1 cellular context compared by ENCODE assay signal in the genomic region with DNA sequence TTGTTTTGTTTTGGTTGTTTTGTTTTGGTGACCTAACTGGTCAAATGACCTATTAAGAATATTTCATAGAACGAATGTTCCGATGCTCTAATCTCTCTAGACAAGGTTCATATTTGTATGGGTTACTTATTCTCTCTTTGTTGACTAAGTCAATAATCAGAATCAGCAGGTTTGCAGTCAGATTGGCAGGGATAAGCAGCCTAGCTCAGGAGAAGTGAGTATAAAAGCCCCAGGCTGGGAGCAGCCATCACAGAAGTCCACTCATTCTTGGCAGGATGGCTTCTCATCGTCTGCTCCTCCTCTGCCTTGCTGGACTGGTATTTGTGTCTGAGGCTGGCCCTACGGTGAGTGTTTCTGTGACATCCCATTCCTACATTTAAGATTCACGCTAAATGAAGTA.
TF ChIP-seq lines count a peak whose summit lies in the region.

A gene (plus strand): TSS at position 250 of the 400 bp plus-strand sequence. CDS start 26 bp downstream, at position 276.

TF ChIP-seq in HepG2, 621 proteins besides CTCF, POLR2A, EP300 and RAD21 (continued from another document and continues in another):
- TF ChIP-seq, protein P1, sequence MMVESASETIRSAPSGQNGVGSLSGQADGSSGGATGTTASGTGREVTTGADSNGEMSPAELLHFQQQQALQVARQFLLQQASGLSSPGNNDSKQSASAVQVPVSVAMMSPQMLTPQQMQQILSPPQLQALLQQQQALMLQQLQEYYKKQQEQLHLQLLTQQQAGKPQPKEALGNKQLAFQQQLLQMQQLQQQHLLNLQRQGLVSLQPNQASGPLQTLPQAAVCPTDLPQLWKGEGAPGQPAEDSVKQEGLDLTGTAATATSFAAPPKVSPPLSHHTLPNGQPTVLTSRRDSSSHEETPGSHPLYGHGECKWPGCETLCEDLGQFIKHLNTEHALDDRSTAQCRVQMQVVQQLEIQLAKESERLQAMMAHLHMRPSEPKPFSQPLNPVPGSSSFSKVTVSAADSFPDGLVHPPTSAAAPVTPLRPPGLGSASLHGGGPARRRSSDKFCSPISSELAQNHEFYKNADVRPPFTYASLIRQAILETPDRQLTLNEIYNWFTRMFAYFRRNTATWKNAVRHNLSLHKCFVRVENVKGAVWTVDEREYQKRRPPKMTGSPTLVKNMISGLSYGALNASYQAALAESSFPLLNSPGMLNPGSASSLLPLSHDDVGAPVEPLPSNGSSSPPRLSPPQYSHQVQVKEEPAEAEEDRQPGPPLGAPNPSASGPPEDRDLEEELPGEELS (CRISPR knock-in tag; IDR thresholded peaks at IDR 0.05) = peak; percentile 92
- TF ChIP-seq ELF4 (CRISPR knock-in tag; IDR thresholded peaks at IDR 0.05; ENCODE audit: borderline replicate concordance) (no peak), ZNF225 (CRISPR knock-in tag; IDR thresholded peaks at IDR 0.05) (no peak), ZKSCAN8 (CRISPR knock-in tag; IDR thresholded peaks at IDR 0.05; ENCODE audit: borderline replicate concordance) (peak; percentile 52; the same call in 1 of the 2 replicates), ZNF644 (CRISPR knock-in tag; IDR thresholded peaks at IDR 0.05; ENCODE audit: low read depth) (peak; percentile 39; the same call in 1 of the 2 replicates), KDM6A (CRISPR knock-in tag; IDR thresholded peaks at IDR 0.05; ENCODE audit: low read depth) (no peak), ZNF83 (CRISPR knock-in tag; IDR thresholded peaks at IDR 0.05; ENCODE audit: borderline replicate concordance) (no peak), NFYB (CRISPR knock-in tag; IDR thresholded peaks at IDR 0.05) (no peak), ZNF251 (CRISPR knock-in tag; IDR thresholded peaks at IDR 0.05) (no peak), ZNF570 (CRISPR knock-in tag; IDR thresholded peaks at IDR 0.05; ENCODE audit: borderline replicate concordance) (no peak), CENPX (CRISPR knock-in tag; IDR thresholded peaks at IDR 0.05) (no peak), MTA1 (CRISPR knock-in tag; IDR thresholded peaks at IDR 0.05; ENCODE audit: borderline replicate concordance) (no peak), BHLHE40 (IDR thresholded peaks at IDR 0.05; ENCODE audit: low read length) (no peak), DR1 (CRISPR knock-in tag; IDR thresholded peaks at IDR 0.05) (peak; percentile 68; the same call in 1 of the 2 replicates), ZNF7 (CRISPR knock-in tag; IDR thresholded peaks at IDR 0.05) (no peak), RXRB (CRISPR knock-in tag; IDR thresholded peaks at IDR 0.05; ENCODE audit: borderline replicate concordance) (peak; percentile 73), ZNF253 (CRISPR knock-in tag; IDR thresholded peaks at IDR 0.05; ENCODE audit: borderline replicate concordance) (no peak), JDP2 (CRISPR knock-in tag; IDR thresholded peaks at IDR 0.05; ENCODE audit: borderline replicate concordance) (no peak), KDM3A (CRISPR knock-in tag; IDR thresholded peaks at IDR 0.05; ENCODE audit: low read depth) (0 out of 2 replicates have a peak, but pooled peaks have one; percentile 55), SMARCE1 (IDR thresholded peaks at IDR 0.05; ENCODE audit: borderline replicate concordance) (no peak), NFATC3 (CRISPR knock-in tag; IDR thresholded peaks at IDR 0.05) (no peak), PTBP1 (IDR thresholded peaks at IDR 0.05; ENCODE audit: low read depth, low read length, poor library complexity, severe bottlenecking) (no peak), FOXA3 (CRISPR knock-in tag; IDR thresholded peaks at IDR 0.05) (peak; percentile 94), HOXA5 (CRISPR knock-in tag; IDR thresholded peaks at IDR 0.05) (no peak), MIER3 (CRISPR knock-in tag; IDR thresholded peaks at IDR 0.05; ENCODE audit: borderline replicate concordance) (peak; percentile 55; the same call in 1 of the 2 replicates), ZNF460 (CRISPR knock-in tag; IDR thresholded peaks at IDR 0.05; ENCODE audit: borderline replicate concordance) (no peak), CBX1 (IDR thresholded peaks at IDR 0.05; ENCODE audit: low read depth) (no peak), ZNF496 (CRISPR knock-in tag; IDR thresholded peaks at IDR 0.05; ENCODE audit: insufficient replicate concordance) (no peak), ZNF782 (CRISPR knock-in tag; IDR thresholded peaks at IDR 0.05; ENCODE audit: borderline replicate concordance) (no peak), ZNF615 (CRISPR knock-in tag; IDR thresholded peaks at IDR 0.05; ENCODE audit: borderline replicate concordance) (no peak), ZSCAN20 (CRISPR knock-in tag; IDR thresholded peaks at IDR 0.05; ENCODE audit: borderline replicate concordance) (no peak), SIX1 (CRISPR knock-in tag; IDR thresholded peaks at IDR 0.05; ENCODE audit: borderline replicate concordance) (peak; percentile 42; the same call in 1 of the 2 replicates), FOXM1 (CRISPR knock-in tag; IDR thresholded peaks at IDR 0.05) (no peak), NAIF1 (CRISPR knock-in tag; IDR thresholded peaks at IDR 0.05; ENCODE audit: borderline replicate concordance) (no peak)
- TF ChIP-seq, protein P2, sequence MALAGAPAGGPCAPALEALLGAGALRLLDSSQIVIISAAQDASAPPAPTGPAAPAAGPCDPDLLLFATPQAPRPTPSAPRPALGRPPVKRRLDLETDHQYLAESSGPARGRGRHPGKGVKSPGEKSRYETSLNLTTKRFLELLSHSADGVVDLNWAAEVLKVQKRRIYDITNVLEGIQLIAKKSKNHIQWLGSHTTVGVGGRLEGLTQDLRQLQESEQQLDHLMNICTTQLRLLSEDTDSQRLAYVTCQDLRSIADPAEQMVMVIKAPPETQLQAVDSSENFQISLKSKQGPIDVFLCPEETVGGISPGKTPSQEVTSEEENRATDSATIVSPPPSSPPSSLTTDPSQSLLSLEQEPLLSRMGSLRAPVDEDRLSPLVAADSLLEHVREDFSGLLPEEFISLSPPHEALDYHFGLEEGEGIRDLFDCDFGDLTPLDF (CRISPR knock-in tag; IDR thresholded peaks at IDR 0.05) = no peak
- TF ChIP-seq, protein P3, sequence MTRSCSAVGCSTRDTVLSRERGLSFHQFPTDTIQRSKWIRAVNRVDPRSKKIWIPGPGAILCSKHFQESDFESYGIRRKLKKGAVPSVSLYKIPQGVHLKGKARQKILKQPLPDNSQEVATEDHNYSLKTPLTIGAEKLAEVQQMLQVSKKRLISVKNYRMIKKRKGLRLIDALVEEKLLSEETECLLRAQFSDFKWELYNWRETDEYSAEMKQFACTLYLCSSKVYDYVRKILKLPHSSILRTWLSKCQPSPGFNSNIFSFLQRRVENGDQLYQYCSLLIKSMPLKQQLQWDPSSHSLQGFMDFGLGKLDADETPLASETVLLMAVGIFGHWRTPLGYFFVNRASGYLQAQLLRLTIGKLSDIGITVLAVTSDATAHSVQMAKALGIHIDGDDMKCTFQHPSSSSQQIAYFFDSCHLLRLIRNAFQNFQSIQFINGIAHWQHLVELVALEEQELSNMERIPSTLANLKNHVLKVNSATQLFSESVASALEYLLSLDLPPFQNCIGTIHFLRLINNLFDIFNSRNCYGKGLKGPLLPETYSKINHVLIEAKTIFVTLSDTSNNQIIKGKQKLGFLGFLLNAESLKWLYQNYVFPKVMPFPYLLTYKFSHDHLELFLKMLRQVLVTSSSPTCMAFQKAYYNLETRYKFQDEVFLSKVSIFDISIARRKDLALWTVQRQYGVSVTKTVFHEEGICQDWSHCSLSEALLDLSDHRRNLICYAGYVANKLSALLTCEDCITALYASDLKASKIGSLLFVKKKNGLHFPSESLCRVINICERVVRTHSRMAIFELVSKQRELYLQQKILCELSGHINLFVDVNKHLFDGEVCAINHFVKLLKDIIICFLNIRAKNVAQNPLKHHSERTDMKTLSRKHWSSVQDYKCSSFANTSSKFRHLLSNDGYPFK (CRISPR knock-in tag; IDR thresholded peaks at IDR 0.05; ENCODE audit: borderline replicate concordance) = no peak
- TF ChIP-seq, protein P4, sequence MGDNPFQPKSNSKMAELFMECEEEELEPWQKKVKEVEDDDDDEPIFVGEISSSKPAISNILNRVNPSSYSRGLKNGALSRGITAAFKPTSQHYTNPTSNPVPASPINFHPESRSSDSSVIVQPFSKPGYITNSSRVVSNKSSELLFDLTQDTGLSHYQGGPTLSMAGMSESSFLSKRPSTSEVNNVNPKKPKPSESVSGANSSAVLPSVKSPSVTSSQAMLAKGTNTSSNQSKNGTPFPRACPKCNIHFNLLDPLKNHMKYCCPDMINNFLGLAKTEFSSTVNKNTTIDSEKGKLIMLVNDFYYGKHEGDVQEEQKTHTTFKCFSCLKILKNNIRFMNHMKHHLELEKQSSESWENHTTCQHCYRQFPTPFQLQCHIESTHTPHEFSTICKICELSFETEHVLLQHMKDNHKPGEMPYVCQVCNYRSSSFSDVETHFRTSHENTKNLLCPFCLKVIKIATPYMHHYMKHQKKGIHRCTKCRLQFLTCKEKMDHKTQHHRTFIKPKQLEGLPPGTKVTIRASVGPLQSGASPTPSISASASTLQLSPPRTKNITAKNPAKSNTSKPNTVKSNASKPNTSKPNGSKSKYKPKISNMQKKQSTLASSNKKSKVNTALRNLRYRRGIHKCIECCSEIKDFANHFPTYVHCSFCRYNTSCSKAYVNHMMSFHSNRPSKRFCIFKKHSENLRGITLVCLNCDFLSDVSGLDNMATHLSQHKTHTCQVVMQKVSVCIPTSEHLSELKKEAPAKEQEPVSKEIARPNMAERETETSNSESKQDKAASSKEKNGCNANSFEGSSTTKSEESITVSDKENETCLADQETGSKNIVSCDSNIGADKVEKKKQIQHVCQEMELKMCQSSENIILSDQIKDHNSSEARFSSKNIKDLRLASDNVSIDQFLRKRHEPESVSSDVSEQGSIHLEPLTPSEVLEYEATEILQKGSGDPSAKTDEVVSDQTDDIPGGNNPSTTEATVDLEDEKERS (CRISPR knock-in tag; IDR thresholded peaks at IDR 0.05) = no peak
- TF ChIP-seq, protein P5, sequence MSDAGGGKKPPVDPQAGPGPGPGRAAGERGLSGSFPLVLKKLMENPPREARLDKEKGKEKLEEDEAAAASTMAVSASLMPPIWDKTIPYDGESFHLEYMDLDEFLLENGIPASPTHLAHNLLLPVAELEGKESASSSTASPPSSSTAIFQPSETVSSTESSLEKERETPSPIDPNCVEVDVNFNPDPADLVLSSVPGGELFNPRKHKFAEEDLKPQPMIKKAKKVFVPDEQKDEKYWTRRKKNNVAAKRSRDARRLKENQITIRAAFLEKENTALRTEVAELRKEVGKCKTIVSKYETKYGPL (CRISPR knock-in tag; IDR thresholded peaks at IDR 0.05) = no peak
- TF ChIP-seq, protein P6, sequence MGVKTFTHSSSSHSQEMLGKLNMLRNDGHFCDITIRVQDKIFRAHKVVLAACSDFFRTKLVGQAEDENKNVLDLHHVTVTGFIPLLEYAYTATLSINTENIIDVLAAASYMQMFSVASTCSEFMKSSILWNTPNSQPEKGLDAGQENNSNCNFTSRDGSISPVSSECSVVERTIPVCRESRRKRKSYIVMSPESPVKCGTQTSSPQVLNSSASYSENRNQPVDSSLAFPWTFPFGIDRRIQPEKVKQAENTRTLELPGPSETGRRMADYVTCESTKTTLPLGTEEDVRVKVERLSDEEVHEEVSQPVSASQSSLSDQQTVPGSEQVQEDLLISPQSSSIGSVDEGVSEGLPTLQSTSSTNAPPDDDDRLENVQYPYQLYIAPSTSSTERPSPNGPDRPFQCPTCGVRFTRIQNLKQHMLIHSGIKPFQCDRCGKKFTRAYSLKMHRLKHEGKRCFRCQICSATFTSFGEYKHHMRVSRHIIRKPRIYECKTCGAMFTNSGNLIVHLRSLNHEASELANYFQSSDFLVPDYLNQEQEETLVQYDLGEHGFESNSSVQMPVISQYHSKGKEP (CRISPR knock-in tag; IDR thresholded peaks at IDR 0.05) = no peak
- TF ChIP-seq, protein P7, sequence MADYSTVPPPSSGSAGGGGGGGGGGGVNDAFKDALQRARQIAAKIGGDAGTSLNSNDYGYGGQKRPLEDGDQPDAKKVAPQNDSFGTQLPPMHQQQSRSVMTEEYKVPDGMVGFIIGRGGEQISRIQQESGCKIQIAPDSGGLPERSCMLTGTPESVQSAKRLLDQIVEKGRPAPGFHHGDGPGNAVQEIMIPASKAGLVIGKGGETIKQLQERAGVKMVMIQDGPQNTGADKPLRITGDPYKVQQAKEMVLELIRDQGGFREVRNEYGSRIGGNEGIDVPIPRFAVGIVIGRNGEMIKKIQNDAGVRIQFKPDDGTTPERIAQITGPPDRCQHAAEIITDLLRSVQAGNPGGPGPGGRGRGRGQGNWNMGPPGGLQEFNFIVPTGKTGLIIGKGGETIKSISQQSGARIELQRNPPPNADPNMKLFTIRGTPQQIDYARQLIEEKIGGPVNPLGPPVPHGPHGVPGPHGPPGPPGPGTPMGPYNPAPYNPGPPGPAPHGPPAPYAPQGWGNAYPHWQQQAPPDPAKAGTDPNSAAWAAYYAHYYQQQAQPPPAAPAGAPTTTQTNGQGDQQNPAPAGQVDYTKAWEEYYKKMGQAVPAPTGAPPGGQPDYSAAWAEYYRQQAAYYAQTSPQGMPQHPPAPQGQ (CRISPR knock-in tag; IDR thresholded peaks at IDR 0.05; ENCODE audit: borderline replicate concordance) = no peak
